ENCODE assay signal across 3 cellular contexts in the genomic region with DNA sequence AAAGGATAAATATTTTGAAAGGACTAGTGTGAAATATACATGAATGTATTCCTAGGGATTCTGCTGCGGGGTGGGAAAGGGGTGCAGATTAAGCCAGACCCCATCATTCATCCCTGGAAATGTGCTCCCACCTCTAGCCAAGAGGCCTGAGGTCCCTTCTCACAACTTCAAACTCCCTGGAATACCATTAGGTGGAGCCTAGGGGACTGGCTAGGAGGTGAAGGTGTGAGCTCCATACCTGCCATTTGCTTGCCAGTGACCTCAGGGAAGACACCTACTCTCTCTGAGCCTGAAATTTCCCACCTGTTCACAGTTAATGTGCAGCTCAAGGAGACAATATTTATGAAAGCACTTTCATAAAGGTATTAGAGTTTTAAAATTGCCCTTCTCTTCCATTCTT.
TF ChIP-seq lines count a peak whose summit lies in the region.

No MANE protein-coding gene starts in this region.

TF ChIP-seq in SK-N-SH, 30 proteins besides CTCF, POLR2A, EP300 and RAD21:
- TF ChIP-seq, protein P1, sequence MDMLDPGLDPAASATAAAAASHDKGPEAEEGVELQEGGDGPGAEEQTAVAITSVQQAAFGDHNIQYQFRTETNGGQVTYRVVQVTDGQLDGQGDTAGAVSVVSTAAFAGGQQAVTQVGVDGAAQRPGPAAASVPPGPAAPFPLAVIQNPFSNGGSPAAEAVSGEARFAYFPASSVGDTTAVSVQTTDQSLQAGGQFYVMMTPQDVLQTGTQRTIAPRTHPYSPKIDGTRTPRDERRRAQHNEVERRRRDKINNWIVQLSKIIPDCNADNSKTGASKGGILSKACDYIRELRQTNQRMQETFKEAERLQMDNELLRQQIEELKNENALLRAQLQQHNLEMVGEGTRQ (IDR thresholded peaks at IDR 0.05; ENCODE audit: borderline replicate concordance, low read depth, low read length) = no peak
- TF ChIP-seq, protein P2, sequence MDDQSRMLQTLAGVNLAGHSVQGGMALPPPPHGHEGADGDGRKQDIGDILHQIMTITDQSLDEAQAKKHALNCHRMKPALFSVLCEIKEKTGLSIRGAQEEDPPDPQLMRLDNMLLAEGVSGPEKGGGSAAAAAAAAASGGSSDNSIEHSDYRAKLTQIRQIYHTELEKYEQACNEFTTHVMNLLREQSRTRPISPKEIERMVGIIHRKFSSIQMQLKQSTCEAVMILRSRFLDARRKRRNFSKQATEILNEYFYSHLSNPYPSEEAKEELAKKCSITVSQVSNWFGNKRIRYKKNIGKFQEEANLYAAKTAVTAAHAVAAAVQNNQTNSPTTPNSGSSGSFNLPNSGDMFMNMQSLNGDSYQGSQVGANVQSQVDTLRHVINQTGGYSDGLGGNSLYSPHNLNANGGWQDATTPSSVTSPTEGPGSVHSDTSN (IDR thresholded peaks at IDR 0.05) = no peak
- TF ChIP-seq TCF12 (IDR thresholded peaks at IDR 0.05) (no peak), GATA2 (CRISPR knock-in tag; IDR thresholded peaks at IDR 0.05) (no peak), NRF1 (IDR thresholded peaks at IDR 0.05; ENCODE audit: low read depth, low read length) (no peak), RCOR1 (IDR thresholded peaks at IDR 0.05; ENCODE audit: low read length) (no peak), SIN3A (IDR thresholded peaks at IDR 0.05; ENCODE audit: borderline replicate concordance, low read depth, low read length) (no peak), FOXJ3 (CRISPR knock-in tag; IDR thresholded peaks at IDR 0.05) (no peak), RFX5 (IDR thresholded peaks at IDR 0.05; ENCODE audit: low read length) (no peak), FOXM1 (IDR thresholded peaks at IDR 0.05; ENCODE audit: low read depth) (no peak), MXI1 (IDR thresholded peaks at IDR 0.05; ENCODE audit: low read depth, low read length) (no peak)
- TF ChIP-seq, protein P3, sequence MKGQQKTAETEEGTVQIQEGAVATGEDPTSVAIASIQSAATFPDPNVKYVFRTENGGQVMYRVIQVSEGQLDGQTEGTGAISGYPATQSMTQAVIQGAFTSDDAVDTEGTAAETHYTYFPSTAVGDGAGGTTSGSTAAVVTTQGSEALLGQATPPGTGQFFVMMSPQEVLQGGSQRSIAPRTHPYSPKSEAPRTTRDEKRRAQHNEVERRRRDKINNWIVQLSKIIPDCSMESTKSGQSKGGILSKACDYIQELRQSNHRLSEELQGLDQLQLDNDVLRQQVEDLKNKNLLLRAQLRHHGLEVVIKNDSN (IDR thresholded peaks at IDR 0.05; ENCODE audit: borderline replicate concordance, low read depth) = no peak
- TF ChIP-seq, protein P4, sequence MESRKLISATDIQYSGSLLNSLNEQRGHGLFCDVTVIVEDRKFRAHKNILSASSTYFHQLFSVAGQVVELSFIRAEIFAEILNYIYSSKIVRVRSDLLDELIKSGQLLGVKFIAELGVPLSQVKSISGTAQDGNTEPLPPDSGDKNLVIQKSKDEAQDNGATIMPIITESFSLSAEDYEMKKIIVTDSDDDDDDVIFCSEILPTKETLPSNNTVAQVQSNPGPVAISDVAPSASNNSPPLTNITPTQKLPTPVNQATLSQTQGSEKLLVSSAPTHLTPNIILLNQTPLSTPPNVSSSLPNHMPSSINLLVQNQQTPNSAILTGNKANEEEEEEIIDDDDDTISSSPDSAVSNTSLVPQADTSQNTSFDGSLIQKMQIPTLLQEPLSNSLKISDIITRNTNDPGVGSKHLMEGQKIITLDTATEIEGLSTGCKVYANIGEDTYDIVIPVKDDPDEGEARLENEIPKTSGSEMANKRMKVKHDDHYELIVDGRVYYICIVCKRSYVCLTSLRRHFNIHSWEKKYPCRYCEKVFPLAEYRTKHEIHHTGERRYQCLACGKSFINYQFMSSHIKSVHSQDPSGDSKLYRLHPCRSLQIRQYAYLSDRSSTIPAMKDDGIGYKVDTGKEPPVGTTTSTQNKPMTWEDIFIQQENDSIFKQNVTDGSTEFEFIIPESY (IDR thresholded peaks at IDR 0.05; ENCODE audit: borderline replicate concordance, low read depth) = no peak

TF ChIP-seq in SK-N-SH treated with all-trans-retinoic acid at 6 μM for 48 hours, 23 proteins besides CTCF, POLR2A, EP300 and RAD21 (continues in another document):
- TF ChIP-seq CSDC2 (CRISPR knock-in tag; IDR thresholded peaks at IDR 0.05) = no peak
- TF ChIP-seq ZNF8 (CRISPR knock-in tag; IDR thresholded peaks at IDR 0.05) = no peak
- TF ChIP-seq, protein P5, sequence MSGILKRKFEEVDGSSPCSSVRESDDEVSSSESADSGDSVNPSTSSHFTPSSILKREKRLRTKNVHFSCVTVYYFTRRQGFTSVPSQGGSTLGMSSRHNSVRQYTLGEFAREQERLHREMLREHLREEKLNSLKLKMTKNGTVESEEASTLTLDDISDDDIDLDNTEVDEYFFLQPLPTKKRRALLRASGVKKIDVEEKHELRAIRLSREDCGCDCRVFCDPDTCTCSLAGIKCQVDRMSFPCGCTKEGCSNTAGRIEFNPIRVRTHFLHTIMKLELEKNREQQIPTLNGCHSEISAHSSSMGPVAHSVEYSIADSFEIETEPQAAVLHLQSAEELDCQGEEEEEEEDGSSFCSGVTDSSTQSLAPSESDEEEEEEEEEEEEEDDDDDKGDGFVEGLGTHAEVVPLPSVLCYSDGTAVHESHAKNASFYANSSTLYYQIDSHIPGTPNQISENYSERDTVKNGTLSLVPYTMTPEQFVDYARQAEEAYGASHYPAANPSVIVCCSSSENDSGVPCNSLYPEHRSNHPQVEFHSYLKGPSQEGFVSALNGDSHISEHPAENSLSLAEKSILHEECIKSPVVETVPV (CRISPR knock-in tag; IDR thresholded peaks at IDR 0.05) = no peak
- TF ChIP-seq ZC3H10 (CRISPR knock-in tag; IDR thresholded peaks at IDR 0.05) = no peak
- TF ChIP-seq ESRRG (CRISPR knock-in tag; IDR thresholded peaks at IDR 0.05) = no peak
- no peak for TF ChIP-seq ZFP3 (CRISPR knock-in tag; IDR thresholded peaks at IDR 0.05)
- TF ChIP-seq TCF4 (CRISPR knock-in tag; IDR thresholded peaks at IDR 0.05; ENCODE audit: borderline replicate concordance) = no peak
- TF ChIP-seq OSR1 (CRISPR knock-in tag; IDR thresholded peaks at IDR 0.05) = no peak
- TF ChIP-seq GLIS3 (CRISPR knock-in tag; IDR thresholded peaks at IDR 0.05) = no peak
- TF ChIP-seq, protein P6, sequence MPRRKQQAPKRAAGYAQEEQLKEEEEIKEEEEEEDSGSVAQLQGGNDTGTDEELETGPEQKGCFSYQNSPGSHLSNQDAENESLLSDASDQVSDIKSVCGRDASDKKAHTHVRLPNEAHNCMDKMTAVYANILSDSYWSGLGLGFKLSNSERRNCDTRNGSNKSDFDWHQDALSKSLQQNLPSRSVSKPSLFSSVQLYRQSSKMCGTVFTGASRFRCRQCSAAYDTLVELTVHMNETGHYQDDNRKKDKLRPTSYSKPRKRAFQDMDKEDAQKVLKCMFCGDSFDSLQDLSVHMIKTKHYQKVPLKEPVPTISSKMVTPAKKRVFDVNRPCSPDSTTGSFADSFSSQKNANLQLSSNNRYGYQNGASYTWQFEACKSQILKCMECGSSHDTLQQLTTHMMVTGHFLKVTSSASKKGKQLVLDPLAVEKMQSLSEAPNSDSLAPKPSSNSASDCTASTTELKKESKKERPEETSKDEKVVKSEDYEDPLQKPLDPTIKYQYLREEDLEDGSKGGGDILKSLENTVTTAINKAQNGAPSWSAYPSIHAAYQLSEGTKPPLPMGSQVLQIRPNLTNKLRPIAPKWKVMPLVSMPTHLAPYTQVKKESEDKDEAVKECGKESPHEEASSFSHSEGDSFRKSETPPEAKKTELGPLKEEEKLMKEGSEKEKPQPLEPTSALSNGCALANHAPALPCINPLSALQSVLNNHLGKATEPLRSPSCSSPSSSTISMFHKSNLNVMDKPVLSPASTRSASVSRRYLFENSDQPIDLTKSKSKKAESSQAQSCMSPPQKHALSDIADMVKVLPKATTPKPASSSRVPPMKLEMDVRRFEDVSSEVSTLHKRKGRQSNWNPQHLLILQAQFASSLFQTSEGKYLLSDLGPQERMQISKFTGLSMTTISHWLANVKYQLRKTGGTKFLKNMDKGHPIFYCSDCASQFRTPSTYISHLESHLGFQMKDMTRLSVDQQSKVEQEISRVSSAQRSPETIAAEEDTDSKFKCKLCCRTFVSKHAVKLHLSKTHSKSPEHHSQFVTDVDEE (CRISPR knock-in tag; IDR thresholded peaks at IDR 0.05) = no peak
- no peak for TF ChIP-seq ISL1 (CRISPR knock-in tag; IDR thresholded peaks at IDR 0.05)
- no peak for TF ChIP-seq SNAI2 (CRISPR knock-in tag; IDR thresholded peaks at IDR 0.05)
- TF ChIP-seq, protein P7, sequence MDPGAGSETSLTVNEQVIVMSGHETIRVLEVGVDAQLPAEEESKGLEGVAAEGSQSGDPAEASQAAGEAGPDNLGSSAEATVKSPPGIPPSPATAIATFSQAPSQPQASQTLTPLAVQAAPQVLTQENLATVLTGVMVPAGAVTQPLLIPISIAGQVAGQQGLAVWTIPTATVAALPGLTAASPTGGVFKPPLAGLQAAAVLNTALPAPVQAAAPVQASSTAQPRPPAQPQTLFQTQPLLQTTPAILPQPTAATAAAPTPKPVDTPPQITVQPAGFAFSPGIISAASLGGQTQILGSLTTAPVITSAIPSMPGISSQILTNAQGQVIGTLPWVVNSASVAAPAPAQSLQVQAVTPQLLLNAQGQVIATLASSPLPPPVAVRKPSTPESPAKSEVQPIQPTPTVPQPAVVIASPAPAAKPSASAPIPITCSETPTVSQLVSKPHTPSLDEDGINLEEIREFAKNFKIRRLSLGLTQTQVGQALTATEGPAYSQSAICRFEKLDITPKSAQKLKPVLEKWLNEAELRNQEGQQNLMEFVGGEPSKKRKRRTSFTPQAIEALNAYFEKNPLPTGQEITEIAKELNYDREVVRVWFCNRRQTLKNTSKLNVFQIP (CRISPR knock-in tag; IDR thresholded peaks at IDR 0.05; ENCODE audit: borderline replicate concordance, low read depth) = no peak
- TF ChIP-seq ZFP30 (CRISPR knock-in tag; IDR thresholded peaks at IDR 0.05) = no peak

TF ChIP-seq in H1, 55 proteins besides CTCF, POLR2A, EP300 and RAD21:
- no peak for TF ChIP-seq KDM5A (IDR thresholded peaks at IDR 0.05; ENCODE audit: low read length)
- TF ChIP-seq SAP30 (IDR thresholded peaks at IDR 0.05; ENCODE audit: insufficient read depth, insufficient replicate concordance, low read length) = no peak
- no peak for TF ChIP-seq TEAD4 (IDR thresholded peaks at IDR 0.05; ENCODE audit: low read depth, low read length)
- no peak for TF ChIP-seq EZH2 (IDR thresholded peaks at IDR 0.05; ENCODE audit: low read depth, low read length, severe bottlenecking)
- TF ChIP-seq SUZ12 (IDR thresholded peaks at IDR 0.05; ENCODE audit: low read length) = no peak
- no peak for TF ChIP-seq YY1 (IDR thresholded peaks at IDR 0.05; ENCODE audit: low read depth, low read length)
- TF ChIP-seq MAFK (IDR thresholded peaks at IDR 0.05; ENCODE audit: low read depth, low read length) = no peak
- TF ChIP-seq, protein P8, sequence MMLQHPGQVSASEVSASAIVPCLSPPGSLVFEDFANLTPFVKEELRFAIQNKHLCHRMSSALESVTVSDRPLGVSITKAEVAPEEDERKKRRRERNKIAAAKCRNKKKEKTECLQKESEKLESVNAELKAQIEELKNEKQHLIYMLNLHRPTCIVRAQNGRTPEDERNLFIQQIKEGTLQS (IDR thresholded peaks at IDR 0.05; ENCODE audit: insufficient read depth, low read depth, low read length) = no peak
- TF ChIP-seq HDAC2 (IDR thresholded peaks at IDR 0.05; ENCODE audit: borderline replicate concordance in 1 of 2, low read depth in 2 of 2, low read length in 2 of 2) = no peak
- no peak for TF ChIP-seq SIX5 (IDR thresholded peaks at IDR 0.05; ENCODE audit: low read depth, low read length)
- TF ChIP-seq TCF12 (IDR thresholded peaks at IDR 0.05; ENCODE audit: low read depth, low read length) = no peak
- TF ChIP-seq CTBP2 (IDR thresholded peaks at IDR 0.05; ENCODE audit: borderline replicate concordance, insufficient read depth, insufficient read length, low read length) = no peak
- no peak for TF ChIP-seq FOSL1 (IDR thresholded peaks at IDR 0.05; ENCODE audit: insufficient read depth, low read depth, low read length)
